In the genomic region with DNA sequence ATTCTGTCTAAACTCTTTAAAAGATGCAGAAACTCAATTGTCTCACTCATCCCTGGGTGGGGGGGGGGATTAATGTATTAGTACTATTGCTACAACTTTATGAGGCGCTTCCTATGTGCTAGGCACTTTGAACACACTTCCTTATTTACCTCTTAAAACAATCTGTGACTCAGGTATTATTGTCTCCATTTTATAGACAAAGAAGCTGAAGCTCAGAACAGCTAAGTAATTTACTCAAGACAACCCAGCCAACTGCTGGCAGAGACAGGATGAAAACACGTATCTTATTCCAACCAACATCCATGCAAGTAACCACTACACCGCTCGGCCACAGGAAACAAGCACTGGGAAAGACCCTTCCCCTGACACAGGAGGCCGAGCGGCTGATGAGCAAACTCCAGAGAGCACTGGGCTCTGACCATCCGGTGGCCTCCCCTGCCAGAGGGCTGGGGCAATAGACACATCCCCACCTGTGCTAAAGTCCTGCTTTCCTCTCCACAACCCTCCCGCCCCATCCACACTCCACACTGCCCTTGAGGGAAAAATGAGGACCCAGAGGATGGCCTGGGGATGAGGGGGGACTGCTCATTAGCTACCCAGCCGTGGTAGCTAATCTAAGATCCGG, we compare ENCODE assay signal across 20 cellular contexts.
"Had no signal": no experiment of that assay in that cellular context is flagged by ENCODE, and none has a peak within 500 bp of the region (broad histone marks: within the 10 kb centered on the region; RNA-seq: fewer than 3 reads in every experiment).

No MANE protein-coding gene starts in this region.

- H3K9me3 Mint-ChIP-seq: activated CD4-positive, alpha-beta T cell treated with anti-CD3 and anti-CD28 coated beads, Interleukin-2, amount 10 ng/mL, durations not matched to agents 7 days and 5 days; activated CD8-positive, alpha-beta T cell treated with anti-CD3 and anti-CD28 coated beads for 36 hours; activated naive CD4-positive, alpha-beta T cell treated with anti-CD3 and anti-CD28 coated beads, Interleukin-2, amount 50 U/mL, for 72 hours; endodermal cell; naive thymus-derived CD4-positive, alpha-beta T cell; neural progenitor cell had no signal

- FAIRE-seq: kidney had no signal

- H3K9me3 ChIP-seq: breast epithelium, colonic mucosa, lower lobe of right lung, spleen, upper lobe of right lung had no signal

- H3K36me3 Mint-ChIP-seq: activated naive CD4-positive, alpha-beta T cell treated with anti-CD3 and anti-CD28 coated beads, Interleukin-2, amount 50 U/mL, for 72 hours; naive thymus-derived CD4-positive, alpha-beta T cell; neural progenitor cell had no signal

- H3K4me1 ChIP-seq: breast epithelium, colonic mucosa, foreskin keratinocyte, lower lobe of right lung, neural progenitor cell, upper lobe of right lung had no signal

- H3K4me3 Mint-ChIP-seq: activated CD4-positive, alpha-beta T cell treated with anti-CD3 and anti-CD28 coated beads, Interleukin-2, amount 10 ng/mL, durations not matched to agents 7 days and 5 days; activated CD8-positive, alpha-beta T cell treated with anti-CD3 and anti-CD28 coated beads for 36 hours; endodermal cell; naive thymus-derived CD4-positive, alpha-beta T cell; neural progenitor cell had no signal

- H3K36me3 ChIP-seq: breast epithelium, colonic mucosa, lower lobe of right lung, neural progenitor cell, spleen, upper lobe of right lung had no signal

- DNase-seq: activated CD4-positive, alpha-beta T cell treated with anti-CD3 and anti-CD28 coated beads, Interleukin-2, amount 10 ng/mL, durations not matched to agents 7 days and 5 days; activated CD8-positive, alpha-beta T cell treated with anti-CD3 and anti-CD28 coated beads for 36 hours; activated T-cell treated with anti-CD3 and anti-CD28 coated beads, Interleukin-2, amount 50 U/mL, for 1 hour; colonic mucosa; endodermal cell; foreskin keratinocyte; kidney; lower lobe of right lung; naive thymus-derived CD4-positive, alpha-beta T cell; spleen; stimulated activated CD4-positive, alpha-beta T cell treated with anti-CD3 and anti-CD28 coated beads, Interleukin-4, amount 100 ng/mL, for 24 hours; stimulated activated naive CD4-positive, alpha-beta T cell treated with Interleukin-2 at 50 U/mL for 16 hours; upper lobe of right lung had no signal

- H3K9ac ChIP-seq: neural progenitor cell had no signal

- H3K4me2 ChIP-seq: neural progenitor cell had no signal

- H3K27me3 ChIP-seq: breast epithelium, colonic mucosa, foreskin keratinocyte, neural progenitor cell, upper lobe of right lung had no signal

- H3K4me3 ChIP-seq: breast epithelium, colonic mucosa, lower lobe of right lung, neural progenitor cell, spleen, upper lobe of right lung had no signal

- H2AFZ ChIP-seq: neural progenitor cell had no signal

- H3K27ac Mint-ChIP-seq: activated CD4-positive, alpha-beta T cell treated with anti-CD3 and anti-CD28 coated beads, Interleukin-2, amount 10 ng/mL, durations not matched to agents 7 days and 5 days; activated CD8-positive, alpha-beta T cell treated with anti-CD3 and anti-CD28 coated beads for 36 hours; activated naive CD4-positive, alpha-beta T cell treated with anti-CD3 and anti-CD28 coated beads, Interleukin-2, amount 50 U/mL, for 72 hours; endodermal cell; naive thymus-derived CD4-positive, alpha-beta T cell; neural progenitor cell; progenitor cell of endocrine pancreas had no signal

- ATAC-seq: activated CD4-positive, CD25-positive, alpha-beta regulatory T cell treated with anti-CD3 and anti-CD28 coated beads, Interleukin-2, amount 50 U/mL, for 24 hours; activated CD8-positive, alpha-beta T cell treated with anti-CD3 and anti-CD28 coated beads for 36 hours; activated naive CD4-positive, alpha-beta T cell treated with anti-CD3 and anti-CD28 coated beads, Interleukin-2, amount 50 U/mL, for 72 hours; foreskin keratinocyte; left lobe of liver; lower lobe of right lung; naive thymus-derived CD4-positive, alpha-beta T cell; upper lobe of right lung had no signal

- H3K4me1 Mint-ChIP-seq: activated CD4-positive, alpha-beta T cell treated with anti-CD3 and anti-CD28 coated beads, Interleukin-2, amount 10 ng/mL, durations not matched to agents 7 days and 5 days had no signal

- H3K27ac ChIP-seq: breast epithelium, colonic mucosa, epithelial cell of prostate, foreskin keratinocyte, lower lobe of right lung, neural progenitor cell, upper lobe of right lung had no signal
